Comparison of ENCODE assay signal across 21 cellular contexts in genomic region chr1:230250676-230251075, GRCh38.
DNase-seq lines count a peak whose midpoint lies in the region; ATAC-seq and TF ChIP-seq lines count a peak whose summit lies in the region.
"Had no signal": no experiment of that assay in that cellular context is flagged by ENCODE, and none has a peak within 500 bp of the region (broad histone marks: within the 10 kb centered on the region; RNA-seq: fewer than 3 reads in every experiment).

No MANE protein-coding gene starts in this region.

- POLR2A ChIA-PET in WTC11 (lab: Charles Lee), result no interaction called here
- POLR2A ChIA-PET in MCF 10A (lab: Yijun Ruan, JAX), result no interaction called here

- H3K4me1 ChIP-seq in HUES6 (ENCODE audit: control insufficient read depth, insufficient read depth, low read length), result peaks cover 32% of the 10 kb centered on the region
- H3K4me1 ChIP-seq in endodermal cell (ENCODE audit: control insufficient read depth, insufficient read depth, low read length), result no peaks in the 10 kb centered on the region
- no peaks in the 10 kb centered on the region for H3K4me1 ChIP-seq in upper lobe of right lung

- no peaks in the 10 kb centered on the region for H3K27me3 Mint-ChIP-seq in WTC11 (ENCODE audit: low read depth)
- H3K27me3 Mint-ChIP-seq in endodermal cell (ENCODE audit: insufficient read depth), result no peaks in the 10 kb centered on the region
- no peaks in the 10 kb centered on the region for H3K27me3 Mint-ChIP-seq in MCF 10A (ENCODE audit: insufficient read depth, unreplicated experiment)
- H3K27me3 Mint-ChIP-seq: CD4-positive, CD25-positive, alpha-beta regulatory T cell; central memory CD8-positive, alpha-beta T cell; memory B cell had no signal

- H3K4me3 Mint-ChIP-seq in WTC11, result 0 out of 2 replicates have a peak overlapping the region, but pooled peaks have one; percentile 21
- H3K4me3 Mint-ChIP-seq in endodermal cell, result no peak overlapping the region
- no peak overlapping the region for H3K4me3 Mint-ChIP-seq in MCF 10A (ENCODE audit: unreplicated experiment)
- H3K4me3 Mint-ChIP-seq: CD4-positive, CD25-positive, alpha-beta regulatory T cell; central memory CD8-positive, alpha-beta T cell; memory B cell; T-helper 2 cell treated with Interferon-gamma antibody and Interleukin-4, amounts not matched to agents 5 μg/mL and 100 μg/mL, for 36 hours had no signal

- H3K27ac Mint-ChIP-seq in WTC11 (peak overlapping the region; percentile 93), endodermal cell (peak overlapping the region; percentile 24), MCF 10A (ENCODE audit: low read depth, unreplicated experiment) (no peak overlapping the region)
- H3K27ac Mint-ChIP-seq: memory B cell; T-helper 2 cell treated with Interferon-gamma antibody and Interleukin-4, amounts not matched to agents 5 μg/mL and 100 μg/mL, for 36 hours had no signal

- no peak overlapping the region for H3K4me3 ChIP-seq in HUES6 (ENCODE audit: low read depth, low read length)
- H3K4me3 ChIP-seq in endodermal cell (ENCODE audit: low read length), result no peak overlapping the region
- no peak overlapping the region for H3K4me3 ChIP-seq in upper lobe of right lung

- ATAC-seq in WTC11 (peak; percentile 54), upper lobe of right lung (no peak)
- ATAC-seq: left colon had no signal

- H3K4me1 Mint-ChIP-seq in WTC11, result peaks cover 32% of the 10 kb centered on the region
- peaks cover 32% of the 10 kb centered on the region for H3K4me1 Mint-ChIP-seq in endodermal cell
- H3K4me1 Mint-ChIP-seq in MCF 10A (ENCODE audit: insufficient read depth, unreplicated experiment), result peaks cover 13% of the 10 kb centered on the region
- H3K4me1 Mint-ChIP-seq: central memory CD8-positive, alpha-beta T cell had no signal

- WGBS in endodermal cell (ENCODE audit: insufficient coverage in 1 of 2, insufficient read length in 1 of 2), 2 experiments, result 50 to 75% methylated on average over 3 to 8 of the region's 8 CpGs

- H3K27ac ChIP-seq in HUES6 (ENCODE audit: low read depth, low read length), result peak overlapping the region; percentile 44; the same call in 1 of the 2 replicates
- no peak overlapping the region for H3K27ac ChIP-seq in endodermal cell (ENCODE audit: low read depth, low read length)
- peak overlapping the region; percentile 55 for H3K27ac ChIP-seq in temporal lobe (ENCODE audit: low read depth, low read length)
- H3K27ac ChIP-seq in upper lobe of right lung, result no peak overlapping the region
- H3K27ac ChIP-seq: epithelial cell of prostate had no signal

- DNase-seq in WTC11 (ENCODE audit: low spot score) (no peak), endodermal cell (peak; percentile 56), MCF 10A (ENCODE audit: unreplicated experiment) (no peak), T-helper 1 cell (no peak), upper lobe of right lung (no peak)
- DNase-seq: activated CD4-positive, alpha-beta T cell treated with anti-CD3 and anti-CD28 coated beads, Interleukin-2, amount 50 U/mL, for 1 hour; activated CD8-positive, alpha-beta memory T cell treated with anti-CD3 and anti-CD28 coated beads, Interleukin-2, amount 50 U/mL, for 48 hours; CD4-positive, CD25-positive, alpha-beta regulatory T cell; HCEC 1CT; IMR-90; left colon; NCI-H1105 treated with DMSO at 0.1 percent for 48 hours; NCI-H2029; NCI-H226; NCI-H82 had no signal

- H3K9ac ChIP-seq in HUES6 (ENCODE audit: low read length), result no peak overlapping the region
- H3K9ac ChIP-seq in endodermal cell (ENCODE audit: extremely low read depth, low read length, poor library complexity, severe bottlenecking), result no peak overlapping the region

- H3K36me3 Mint-ChIP-seq in WTC11 (peaks cover 31% of the 10 kb centered on the region), endodermal cell (ENCODE audit: low read depth) (peaks cover 27% of the 10 kb centered on the region), MCF 10A (ENCODE audit: insufficient read depth, unreplicated experiment) (peaks cover 85% of the 10 kb centered on the region)

- CTCF ChIA-PET in WTC11 (lab: Charles Lee), result interaction anchor here (1.1 to 1.2 kb wide), 2 partner anchors 30 to 130 kb away, joined by 3 read pairs; no protein-coding TSS in a partner anchor
- CTCF ChIA-PET in MCF 10A (lab: Yijun Ruan, JAX), result interaction anchor here (0.7 to 0.9 kb wide), 2 partner anchors 735 to 1525 kb away, joined by 3 read pairs; no protein-coding TSS in a partner anchor

- BruUV-seq in MCF 10A (replicated peaks; lab: Mats Ljungman, UMichigan), result no TSS peak

- H3K9me3 ChIP-seq in HUES6 (ENCODE audit: control insufficient read depth, insufficient read depth, low read depth, low read length) (no peaks in the 10 kb centered on the region), endodermal cell (ENCODE audit: control insufficient read depth, low read length) (no peaks in the 10 kb centered on the region), upper lobe of right lung (no peaks in the 10 kb centered on the region)

- H3K9me3 Mint-ChIP-seq in WTC11 (no peaks in the 10 kb centered on the region), endodermal cell (no peaks in the 10 kb centered on the region), MCF 10A (ENCODE audit: unreplicated experiment) (no peaks in the 10 kb centered on the region)
- H3K9me3 Mint-ChIP-seq: central memory CD8-positive, alpha-beta T cell; memory B cell; T-helper 2 cell treated with Interferon-gamma antibody and Interleukin-4, amounts not matched to agents 5 μg/mL and 100 μg/mL, for 36 hours had no signal

- H3K36me3 ChIP-seq in HUES6 (ENCODE audit: control insufficient read depth, insufficient read depth, low read length), result peaks cover 21% of the 10 kb centered on the region
- peaks cover 7% of the 10 kb centered on the region for H3K36me3 ChIP-seq in endodermal cell (ENCODE audit: control insufficient read depth, insufficient read depth, low read length)
- peaks cover 81% of the 10 kb centered on the region for H3K36me3 ChIP-seq in upper lobe of right lung

- no peaks in the 10 kb centered on the region for H3K27me3 ChIP-seq in HUES6 (ENCODE audit: control insufficient read depth, insufficient read depth, low read length)
- H3K27me3 ChIP-seq in endodermal cell (ENCODE audit: control insufficient read depth, insufficient read depth, low read length, poor library complexity, severe bottlenecking), result no peaks in the 10 kb centered on the region
- no peaks in the 10 kb centered on the region for H3K27me3 ChIP-seq in upper lobe of right lung

- intact Hi-C loops in MCF 10A (cut with micrococcal nuclease) (no loop called here), upper lobe of right lung (cut with DNase I) (no loop called here)

- TF ChIP-seq CTCF in WTC11 (IDR thresholded peaks at IDR 0.05), result no peak
- TF ChIP-seq CTCF in endodermal cell (conservative IDR thresholded peaks at IDR 0.05), result no peak
- no peak for TF ChIP-seq CTCF in MCF 10A (IDR thresholded peaks at IDR 0.05; ENCODE audit: unreplicated experiment)
- no peak for TF ChIP-seq CTCF in upper lobe of right lung (IDR thresholded peaks at IDR 0.05)

TF ChIP-seq in WTC11, 78 proteins besides CTCF, POLR2A, EP300 and RAD21 (continues in another document):
- TF ChIP-seq E2F4 (CRISPR knock-in tag; IDR thresholded peaks at IDR 0.05; ENCODE audit: borderline replicate concordance, low read depth) (no peak), PRDM15 (CRISPR knock-in tag; IDR thresholded peaks at IDR 0.05) (no peak)

Comparison
In these comparisons a context has a peak if more than half of its experiments do, and no peak if none do; other contexts are left out.
1. H3K27ac ChIP-seq: peak in HUES6 (single experiment) and temporal lobe (single experiment); none in endodermal cell (single experiment) and upper lobe of right lung (single experiment).